ENCODE assay signal across 10 cellular contexts in the genomic region with DNA sequence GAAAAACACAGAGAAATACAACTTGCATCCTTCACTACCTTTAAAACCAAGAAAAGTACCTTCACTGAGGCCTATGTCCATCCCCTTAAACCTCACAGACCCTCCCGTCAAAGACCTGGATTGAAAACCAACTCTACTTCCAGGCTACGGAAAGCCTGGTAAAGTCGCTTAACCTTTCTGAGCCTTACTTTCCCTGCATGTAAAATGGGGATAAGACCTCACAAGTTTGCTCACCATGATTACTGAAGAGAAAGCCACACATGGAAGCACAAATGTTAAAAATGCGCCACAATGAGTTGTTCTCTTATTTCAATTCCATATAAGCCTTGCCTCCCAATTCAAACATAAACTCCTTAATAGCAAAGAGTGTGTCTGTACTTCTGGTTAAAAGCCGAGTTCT. TPM values are rescaled to one million over a fixed set of nuclear protein-coding genes. Genes with fewer than 3 reads are reported as not detected.
DNase-seq lines count a peak whose midpoint lies in the region; ATAC-seq and TF ChIP-seq lines count a peak whose summit lies in the region.
"Had no signal": no experiment of that assay in that cellular context is flagged by ENCODE, and none has a peak within 500 bp of the region (broad histone marks: within the 10 kb centered on the region; RNA-seq: fewer than 3 reads in every experiment).

No MANE protein-coding gene starts in this region.

- no peak for TF ChIP-seq POLR2A in gastroesophageal sphincter (IDR thresholded peaks at IDR 0.05)

- H3K27ac ChIP-seq in SK-N-SH (ENCODE audit: low read depth in 2 of 2, low read length in 1 of 2): peak overlapping the region; percentile 46 to 78; a peak in 2 of 4 replicates
- peak overlapping the region; percentile 77 to 100 (median 98) for H3K27ac ChIP-seq in gastroesophageal sphincter
- H3K27ac ChIP-seq in stomach smooth muscle (ENCODE audit: low read length): peak overlapping the region; percentile 76
- H3K27ac ChIP-seq: 22Rv1 had no signal

- WGBS in SK-N-SH (ENCODE audit: low lambda C conversion rate): 78% methylated on average over 5 of the region's 5 CpGs
- 32 to 35% methylated on average over 4 to 5 of the region's 5 CpGs for WGBS in gastroesophageal sphincter (ENCODE audit: low coverage in 1 of 2), 2 donors

- peak overlapping the region; percentile 55 for H3K4me3 Mint-ChIP-seq in activated CD8-positive, alpha-beta T cell treated with anti-CD3 and anti-CD28 coated beads for 36 hours

- TF ChIP-seq RAD21 in SK-N-SH (IDR thresholded peaks at IDR 0.05; ENCODE audit: low read length): no peak

- TF ChIP-seq EP300 in SK-N-SH (IDR thresholded peaks at IDR 0.05; ENCODE audit: borderline replicate concordance in 1 of 2, low read depth in 1 of 2, low read length in 1 of 2) (no peak), gastroesophageal sphincter (IDR thresholded peaks at IDR 0.05) (no peak)

- H3K36me3 ChIP-seq in SK-N-SH (replicated peaks in 1 of 2; ENCODE audit: control insufficient read depth in 1 of 2, insufficient read depth in 2 of 2, low read length in 1 of 2) (peaks cover 42 to 46% of the 10 kb centered on the region in 2 experiments), gastroesophageal sphincter (peaks cover 0 to 27% of the 10 kb centered on the region in 2 donors), stomach smooth muscle (ENCODE audit: control insufficient read depth in 2 of 2, insufficient read depth in 2 of 2, low read length in 2 of 2) (peaks cover 25 to 38% of the 10 kb centered on the region in 2 donors)

- 0 out of 2 replicates have a peak overlapping the region, but pooled peaks have one; percentile 53 for H3K4me2 ChIP-seq in SK-N-SH

- H3K79me2 ChIP-seq in SK-N-SH (ENCODE audit: insufficient read depth): peaks cover 100% of the 10 kb centered on the region

- peak overlapping the region; percentile 84 for H3K27ac Mint-ChIP-seq in activated CD8-positive, alpha-beta T cell treated with anti-CD3 and anti-CD28 coated beads for 36 hours

- peaks cover 21% of the 10 kb centered on the region for H3K9me3 Mint-ChIP-seq in activated CD8-positive, alpha-beta T cell treated with anti-CD3 and anti-CD28 coated beads for 36 hours

- H3K4me1 ChIP-seq in SK-N-SH (ENCODE audit: control insufficient read depth in 1 of 2, insufficient read depth in 2 of 2, low read depth in 1 of 2, low read length in 1 of 2) (peaks cover 44 to 90% of the 10 kb centered on the region in 2 experiments), gastroesophageal sphincter (peaks cover 15 to 100% (median 79%) of the 10 kb centered on the region in 3 donors), stomach smooth muscle (ENCODE audit: control insufficient read depth, insufficient read depth, low read length) (peaks cover 100% of the 10 kb centered on the region)

- peaks cover 56% of the 10 kb centered on the region for H3K36me3 Mint-ChIP-seq in activated CD8-positive, alpha-beta T cell treated with anti-CD3 and anti-CD28 coated beads for 36 hours (ENCODE audit: low read depth)

- peaks cover 84% of the 10 kb centered on the region for H3K4me1 Mint-ChIP-seq in activated CD8-positive, alpha-beta T cell treated with anti-CD3 and anti-CD28 coated beads for 36 hours (ENCODE audit: low read depth)

- ATAC-seq in SK-N-SH treated with all-trans-retinoic acid at 6 μM for 48 hours: no peak
- ATAC-seq in activated CD8-positive, alpha-beta T cell treated with anti-CD3 and anti-CD28 coated beads for 36 hours: no peak
- ATAC-seq in gastroesophageal sphincter: no peak

- no peak overlapping the region for H3K4me3 ChIP-seq in SK-N-SH (ENCODE audit: low read depth in 2 of 2, low read length in 1 of 2)
- no peak overlapping the region for H3K4me3 ChIP-seq in gastroesophageal sphincter
- peak overlapping the region; percentile 57 to 60 for H3K4me3 ChIP-seq in stomach smooth muscle (ENCODE audit: low read length in 2 of 2)

- TF ChIP-seq CTCF in SK-N-SH (IDR thresholded peaks at IDR 0.05) (no peak), gastroesophageal sphincter (IDR thresholded peaks at IDR 0.05) (no peak)
- no peak for TF ChIP-seq CTCF in activated CD8-positive, alpha-beta T cell treated with anti-CD3 and anti-CD28 coated beads for 36 hours (IDR thresholded peaks at IDR 0.05)

- CTCF ChIA-PET in SK-N-SH (lab: Yijun Ruan, JAX): no interaction called here
- CTCF ChIA-PET in activated CD8-positive, alpha-beta T cell treated with anti-CD3 and anti-CD28 coated beads for 36 hours (lab: Charles Lee): interaction anchor here (1.2 to 2.8 kb wide), 2 partner anchors 14 to 44 kb away, joined by 3 to 9 read pairs; no protein-coding TSS in a partner anchor

- H3K9me3 ChIP-seq in SK-N-SH: no peaks in the 10 kb centered on the region
- no peaks in the 10 kb centered on the region for H3K9me3 ChIP-seq in gastroesophageal sphincter
- H3K9me3 ChIP-seq in stomach smooth muscle (ENCODE audit: control insufficient read depth in 2 of 2, low read length in 2 of 2): no peaks in the 10 kb centered on the region

- DNase-seq in SK-N-SH (no peak), COLO668 (lab: John Stamatoyannopoulos, UW; ENCODE audit: unreplicated experiment) (no peak), NCI-H345 (lab: John Stamatoyannopoulos, UW) (no peak)
- no peak for DNase-seq in activated CD8-positive, alpha-beta T cell treated with anti-CD3 and anti-CD28 coated beads for 36 hours
- DNase-seq in stimulated activated CD4-positive, alpha-beta T cell treated with anti-CD3 and anti-CD28 coated beads, Interleukin-12 subunit alpha, Interleukin-12 subunit beta, amount 100 ng/mL, for 4 hours: no peak
- DNase-seq: HCEC 1CT had no signal

- H3K27me3 Mint-ChIP-seq in activated CD8-positive, alpha-beta T cell treated with anti-CD3 and anti-CD28 coated beads for 36 hours: no peaks in the 10 kb centered on the region

- intact Hi-C loops in activated CD8-positive, alpha-beta T cell treated with anti-CD3 and anti-CD28 coated beads for 36 hours (cut with micrococcal nuclease): no loop called here

- H4K20me1 ChIP-seq in SK-N-SH (ENCODE audit: insufficient read depth): peaks cover 100% of the 10 kb centered on the region

- H3K27me3 ChIP-seq in SK-N-SH (ENCODE audit: insufficient read depth): no peaks in the 10 kb centered on the region
- H3K27me3 ChIP-seq in gastroesophageal sphincter: no peaks in the 10 kb centered on the region
- no peaks in the 10 kb centered on the region for H3K27me3 ChIP-seq in stomach smooth muscle (ENCODE audit: control insufficient read depth in 1 of 2, insufficient read depth in 2 of 2, low read length in 2 of 2)

- H3K9ac ChIP-seq in SK-N-SH (no peak overlapping the region), stomach smooth muscle (ENCODE audit: low read length in 2 of 2) (peak overlapping the region; percentile 30 to 100)

- POLR2A ChIA-PET in SK-N-SH (lab: Yijun Ruan, JAX): no interaction called here
- POLR2A ChIA-PET in activated CD8-positive, alpha-beta T cell treated with anti-CD3 and anti-CD28 coated beads for 36 hours (lab: Charles Lee): interaction anchor here (0.9 kb wide), 1 partner anchor 28 kb away, joined by 3 read pairs; no protein-coding TSS in a partner anchor

- peaks cover 33% of the 10 kb centered on the region for H3F3A ChIP-seq in SK-N-SH (replicated peaks; ENCODE audit: insufficient read depth)

- H3K9me2 ChIP-seq in SK-N-SH: no peaks in the 10 kb centered on the region

- H2AFZ ChIP-seq in SK-N-SH (ENCODE audit: low read depth): no peak overlapping the region

TF ChIP-seq in SK-N-SH, 30 proteins besides CTCF, POLR2A, EP300 and RAD21:
- TF ChIP-seq JUND (IDR thresholded peaks at IDR 0.05): no peak
- TF ChIP-seq MEF2A (IDR thresholded peaks at IDR 0.05; ENCODE audit: borderline replicate concordance, low read depth): no peak
- TF ChIP-seq FOXM1 (IDR thresholded peaks at IDR 0.05; ENCODE audit: low read depth): no peak
- no peak for TF ChIP-seq RCOR1 (IDR thresholded peaks at IDR 0.05; ENCODE audit: low read length)
- TF ChIP-seq ELF1 (IDR thresholded peaks at IDR 0.05): no peak
- TF ChIP-seq TCF12 (IDR thresholded peaks at IDR 0.05): no peak
- no peak for TF ChIP-seq NRF1 (IDR thresholded peaks at IDR 0.05; ENCODE audit: low read depth, low read length)

TF ChIP-seq in SK-N-SH treated with all-trans-retinoic acid at 6 μM for 48 hours, 23 proteins besides CTCF, POLR2A, EP300 and RAD21:
- TF ChIP-seq, protein P1, sequence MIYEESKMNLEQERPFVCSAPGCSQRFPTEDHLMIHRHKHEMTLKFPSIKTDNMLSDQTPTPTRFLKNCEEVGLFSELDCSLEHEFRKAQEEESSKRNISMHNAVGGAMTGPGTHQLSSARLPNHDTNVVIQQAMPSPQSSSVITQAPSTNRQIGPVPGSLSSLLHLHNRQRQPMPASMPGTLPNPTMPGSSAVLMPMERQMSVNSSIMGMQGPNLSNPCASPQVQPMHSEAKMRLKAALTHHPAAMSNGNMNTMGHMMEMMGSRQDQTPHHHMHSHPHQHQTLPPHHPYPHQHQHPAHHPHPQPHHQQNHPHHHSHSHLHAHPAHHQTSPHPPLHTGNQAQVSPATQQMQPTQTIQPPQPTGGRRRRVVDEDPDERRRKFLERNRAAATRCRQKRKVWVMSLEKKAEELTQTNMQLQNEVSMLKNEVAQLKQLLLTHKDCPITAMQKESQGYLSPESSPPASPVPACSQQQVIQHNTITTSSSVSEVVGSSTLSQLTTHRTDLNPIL (CRISPR knock-in tag; IDR thresholded peaks at IDR 0.05; ENCODE audit: low read depth): no peak
- TF ChIP-seq GLIS3 (CRISPR knock-in tag; IDR thresholded peaks at IDR 0.05) (no peak), SNAI2 (CRISPR knock-in tag; IDR thresholded peaks at IDR 0.05) (no peak), ISL1 (CRISPR knock-in tag; IDR thresholded peaks at IDR 0.05) (no peak)

RNA-seq across cellular contexts. Expression of a gene that starts 8.4 kb away (rescaled TPM):
- 266 and 319 TPM in 2 replicates for polyA plus RNA-seq in SK-N-SH (2012; rRNA removed)
- 144 and 218 TPM in 2 replicates for polyA plus RNA-seq in SK-N-SH (2012; cell fraction: cytosol; rRNA removed)
- polyA plus RNA-seq in SK-N-SH (2012; cell fraction: nucleus; rRNA removed): 589 and 740 TPM in 2 replicates
- total RNA-seq in activated CD8-positive, alpha-beta T cell treated with anti-CD3 and anti-CD28 coated beads for 36 hours: 100 to 1,000 TPM; 214 TPM
- total RNA-seq in gastroesophageal sphincter: 1,000 to 10,000 TPM in 2 of 4 donors, 100 to 1,000 TPM in 2; 776 to 1,910 (median 969) TPM

Comparison
In these comparisons a context has a peak if more than half of its experiments do, and no peak if none do; other contexts are left out.
1. H3K4me3 ChIP-seq: peak in stomach smooth muscle (2 of 2); none in SK-N-SH (0 of 2) and gastroesophageal sphincter (0 of 2).
2. Peak in every context shown above with its lines, with median percentiles within 50 percentile points of each other: H3K27ac ChIP-seq.